ENCODE assay signal across 16 cellular contexts in the genomic region with DNA sequence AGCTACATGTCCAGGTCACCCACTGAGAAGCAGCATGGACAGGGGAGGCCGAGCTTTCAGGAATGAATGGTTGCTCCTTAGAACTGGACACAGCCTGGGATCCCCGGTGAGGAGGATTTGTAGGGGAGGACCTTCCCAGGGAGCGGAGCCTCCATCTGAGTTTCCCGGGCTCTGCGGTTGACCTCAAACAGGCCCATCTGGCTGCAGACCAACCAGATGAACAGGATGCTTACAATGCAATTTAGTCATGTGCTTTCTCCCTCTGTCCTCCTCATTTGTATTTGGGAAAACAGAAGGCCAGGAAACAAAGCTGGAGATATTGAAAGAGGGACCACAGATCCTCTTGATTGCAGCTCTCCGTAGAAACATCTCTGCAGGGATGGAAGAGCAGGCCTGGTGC.
DNase-seq lines count a peak whose midpoint lies in the region; ATAC-seq and TF ChIP-seq lines count a peak whose summit lies in the region.
"Had no signal": no experiment of that assay in that cellular context is flagged by ENCODE, and none has a peak within 500 bp of the region (broad histone marks: within the 10 kb centered on the region; RNA-seq: fewer than 3 reads in every experiment).

No MANE protein-coding gene starts in this region.

- no peaks in the 10 kb centered on the region for H3K36me3 ChIP-seq in MG63
- H3K36me3 ChIP-seq: Peyer's patch had no signal

- no peaks in the 10 kb centered on the region; the same call in 1 of the 2 replicates for H3K27me3 ChIP-seq in MG63
- H3K27me3 ChIP-seq: Peyer's patch had no signal

- peaks cover 1% of the 10 kb centered on the region; the same call in 1 of the 2 replicates for H3K9me3 ChIP-seq in MG63
- H3K9me3 ChIP-seq: Peyer's patch, SK-N-SH had no signal

- DNase-seq in GM04503 (ENCODE audit: low read depth) (peak; percentile 54), MG63 (peak; percentile 29), fibroblast of mammary gland (ENCODE audit: low read depth) (peak; percentile 87), stromal cell of bone marrow (ENCODE audit: low read depth) (peak; percentile 30), hepatic stellate cell (ENCODE audit: low spot score) (no peak), NCI-H2196 (lab: John Stamatoyannopoulos, UW; ENCODE audit: unreplicated experiment) (no peak)
- DNase-seq: CD4-positive, alpha-beta memory T cell; H9; NCI-H1417 treated with DMSO at 0.1 percent for 48 hours; NCI-H1930; NCI-H82; Peyer's patch; SHP77; SK-N-SH; T-cell had no signal

- no peak for TF ChIP-seq CTCF in fibroblast of mammary gland (conservative IDR thresholded peaks at IDR 0.05; ENCODE audit: control insufficient read depth, insufficient read depth, low read depth, low read length)

- no peak overlapping the region for H3K4me3 ChIP-seq in MG63
- H3K4me3 ChIP-seq in fibroblast of mammary gland (ENCODE audit: control insufficient read depth, low read depth, low read length), result no peak overlapping the region
- H3K4me3 ChIP-seq: Peyer's patch had no signal

- no peak for ATAC-seq in HG03571 (IDR thresholded peaks at IDR 0.05; ENCODE audit: unreplicated experiment)
- ATAC-seq: T-cell had no signal

Comparison
In these comparisons a context has a peak if more than half of its experiments do, and no peak if none do; other contexts are left out.
1. DNase-seq: peak in GM04503 (single experiment), MG63 (single experiment), fibroblast of mammary gland (single experiment) and stromal cell of bone marrow (single experiment); none in hepatic stellate cell (single experiment) and NCI-H2196 (single experiment).